1 cellular context compared by ENCODE assay signal in the genomic region with DNA sequence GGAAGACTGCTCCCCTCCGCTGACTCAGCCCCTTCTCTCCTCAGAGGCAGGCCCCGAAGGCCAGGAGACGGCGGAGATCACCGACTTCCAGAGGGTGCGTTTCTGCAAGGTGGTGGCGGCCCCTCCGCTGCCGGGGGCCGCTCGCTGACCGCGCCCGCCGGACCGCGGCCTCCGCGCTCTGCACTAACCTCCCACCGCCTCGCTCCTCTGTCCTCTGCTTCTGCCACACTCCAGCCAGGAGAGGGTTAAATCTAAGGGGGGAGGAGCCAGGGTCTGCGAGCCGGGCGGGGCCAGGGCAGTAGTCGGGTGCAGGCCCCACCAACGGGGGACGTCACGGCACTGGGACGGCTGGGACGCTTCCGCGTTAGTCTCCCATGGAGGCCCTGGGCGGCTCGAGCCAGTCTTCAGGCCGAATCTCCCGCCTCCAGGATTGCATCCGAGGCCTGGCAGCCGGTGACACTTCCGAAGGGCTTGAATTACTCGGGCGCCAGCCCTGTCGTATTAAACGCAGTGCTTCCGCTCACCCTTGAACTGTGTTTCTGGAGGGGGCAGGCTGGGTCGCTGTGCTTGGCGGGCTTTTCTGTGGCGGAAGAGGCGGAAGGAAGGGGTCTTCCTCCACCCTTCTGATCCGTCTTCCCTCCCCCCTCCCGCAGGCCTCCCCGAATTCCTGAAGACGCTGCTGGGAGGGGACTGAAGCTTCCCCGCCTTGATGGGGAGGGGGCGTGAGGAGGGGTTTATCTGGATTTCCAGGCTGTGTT.
A peak's percentile ranks its signal among the peaks of the same experiment; 100 is the strongest.
TF ChIP-seq lines count a peak whose summit lies in the region.

No MANE protein-coding gene starts in this region.

TF ChIP-seq in K562, 482 proteins besides CTCF, POLR2A, EP300 and RAD21 (continued from another document and continues in another):
- TF ChIP-seq, protein P1, sequence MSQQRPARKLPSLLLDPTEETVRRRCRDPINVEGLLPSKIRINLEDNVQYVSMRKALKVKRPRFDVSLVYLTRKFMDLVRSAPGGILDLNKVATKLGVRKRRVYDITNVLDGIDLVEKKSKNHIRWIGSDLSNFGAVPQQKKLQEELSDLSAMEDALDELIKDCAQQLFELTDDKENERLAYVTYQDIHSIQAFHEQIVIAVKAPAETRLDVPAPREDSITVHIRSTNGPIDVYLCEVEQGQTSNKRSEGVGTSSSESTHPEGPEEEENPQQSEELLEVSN (IDR thresholded peaks at IDR 0.05; ENCODE audit: borderline replicate concordance in 1 of 2, extremely low read depth in 1 of 2, insufficient read depth in 1 of 2, insufficient read length in 1 of 2, low read depth in 1 of 2, low read length in 1 of 2, poor library complexity in 1 of 2, severe bottlenecking in 1 of 2) = peak; percentile 61 to 93
- TF ChIP-seq MED1 (CRISPR knock-in tag; IDR thresholded peaks at IDR 0.05; ENCODE audit: borderline replicate concordance) = no peak
- no peak for TF ChIP-seq GATA2 (CRISPR knock-in tag; IDR thresholded peaks at IDR 0.05)
- peak; percentile 43; the same call in 1 of the 2 replicates for TF ChIP-seq SOX6 (IDR thresholded peaks at IDR 0.05)
- TF ChIP-seq, protein P2, sequence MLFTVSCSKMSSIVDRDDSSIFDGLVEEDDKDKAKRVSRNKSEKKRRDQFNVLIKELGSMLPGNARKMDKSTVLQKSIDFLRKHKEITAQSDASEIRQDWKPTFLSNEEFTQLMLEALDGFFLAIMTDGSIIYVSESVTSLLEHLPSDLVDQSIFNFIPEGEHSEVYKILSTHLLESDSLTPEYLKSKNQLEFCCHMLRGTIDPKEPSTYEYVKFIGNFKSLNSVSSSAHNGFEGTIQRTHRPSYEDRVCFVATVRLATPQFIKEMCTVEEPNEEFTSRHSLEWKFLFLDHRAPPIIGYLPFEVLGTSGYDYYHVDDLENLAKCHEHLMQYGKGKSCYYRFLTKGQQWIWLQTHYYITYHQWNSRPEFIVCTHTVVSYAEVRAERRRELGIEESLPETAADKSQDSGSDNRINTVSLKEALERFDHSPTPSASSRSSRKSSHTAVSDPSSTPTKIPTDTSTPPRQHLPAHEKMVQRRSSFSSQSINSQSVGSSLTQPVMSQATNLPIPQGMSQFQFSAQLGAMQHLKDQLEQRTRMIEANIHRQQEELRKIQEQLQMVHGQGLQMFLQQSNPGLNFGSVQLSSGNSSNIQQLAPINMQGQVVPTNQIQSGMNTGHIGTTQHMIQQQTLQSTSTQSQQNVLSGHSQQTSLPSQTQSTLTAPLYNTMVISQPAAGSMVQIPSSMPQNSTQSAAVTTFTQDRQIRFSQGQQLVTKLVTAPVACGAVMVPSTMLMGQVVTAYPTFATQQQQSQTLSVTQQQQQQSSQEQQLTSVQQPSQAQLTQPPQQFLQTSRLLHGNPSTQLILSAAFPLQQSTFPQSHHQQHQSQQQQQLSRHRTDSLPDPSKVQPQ (CRISPR knock-in tag; IDR thresholded peaks at IDR 0.05; ENCODE audit: borderline replicate concordance) = no peak
- TF ChIP-seq DNMT1 (IDR thresholded peaks at IDR 0.05) = no peak
- 0 out of 2 replicates have a peak, but pooled peaks have one; percentile 16 for TF ChIP-seq PTBP1 (IDR thresholded peaks at IDR 0.05; ENCODE audit: low read depth, low read length)
- TF ChIP-seq, protein P3, sequence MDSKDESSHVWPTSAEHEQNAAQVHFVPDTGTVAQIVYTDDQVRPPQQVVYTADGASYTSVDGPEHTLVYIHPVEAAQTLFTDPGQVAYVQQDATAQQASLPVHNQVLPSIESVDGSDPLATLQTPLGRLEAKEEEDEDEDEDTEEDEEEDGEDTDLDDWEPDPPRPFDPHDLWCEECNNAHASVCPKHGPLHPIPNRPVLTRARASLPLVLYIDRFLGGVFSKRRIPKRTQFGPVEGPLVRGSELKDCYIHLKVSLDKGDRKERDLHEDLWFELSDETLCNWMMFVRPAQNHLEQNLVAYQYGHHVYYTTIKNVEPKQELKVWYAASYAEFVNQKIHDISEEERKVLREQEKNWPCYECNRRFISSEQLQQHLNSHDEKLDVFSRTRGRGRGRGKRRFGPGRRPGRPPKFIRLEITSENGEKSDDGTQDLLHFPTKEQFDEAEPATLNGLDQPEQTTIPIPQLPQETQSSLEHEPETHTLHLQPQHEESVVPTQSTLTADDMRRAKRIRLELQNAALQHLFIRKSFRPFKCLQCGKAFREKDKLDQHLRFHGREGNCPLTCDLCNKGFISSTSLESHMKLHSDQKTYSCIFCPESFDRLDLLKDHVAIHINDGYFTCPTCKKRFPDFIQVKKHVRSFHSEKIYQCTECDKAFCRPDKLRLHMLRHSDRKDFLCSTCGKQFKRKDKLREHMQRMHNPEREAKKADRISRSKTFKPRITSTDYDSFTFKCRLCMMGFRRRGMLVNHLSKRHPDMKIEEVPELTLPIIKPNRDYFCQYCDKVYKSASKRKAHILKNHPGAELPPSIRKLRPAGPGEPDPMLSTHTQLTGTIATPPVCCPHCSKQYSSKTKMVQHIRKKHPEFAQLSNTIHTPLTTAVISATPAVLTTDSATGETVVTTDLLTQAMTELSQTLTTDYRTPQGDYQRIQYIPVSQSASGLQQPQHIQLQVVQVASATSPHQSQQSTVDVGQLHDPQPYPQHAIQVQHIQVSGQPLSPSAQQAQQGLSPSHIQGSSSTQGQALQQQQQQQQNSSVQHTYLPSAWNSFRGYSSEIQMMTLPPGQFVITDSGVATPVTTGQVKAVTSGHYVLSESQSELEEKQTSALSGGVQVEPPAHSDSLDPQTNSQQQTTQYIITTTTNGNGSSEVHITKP (IDR thresholded peaks at IDR 0.05; ENCODE audit: partially characterized antibody) = peak; percentile 19
- TF ChIP-seq, protein P4, sequence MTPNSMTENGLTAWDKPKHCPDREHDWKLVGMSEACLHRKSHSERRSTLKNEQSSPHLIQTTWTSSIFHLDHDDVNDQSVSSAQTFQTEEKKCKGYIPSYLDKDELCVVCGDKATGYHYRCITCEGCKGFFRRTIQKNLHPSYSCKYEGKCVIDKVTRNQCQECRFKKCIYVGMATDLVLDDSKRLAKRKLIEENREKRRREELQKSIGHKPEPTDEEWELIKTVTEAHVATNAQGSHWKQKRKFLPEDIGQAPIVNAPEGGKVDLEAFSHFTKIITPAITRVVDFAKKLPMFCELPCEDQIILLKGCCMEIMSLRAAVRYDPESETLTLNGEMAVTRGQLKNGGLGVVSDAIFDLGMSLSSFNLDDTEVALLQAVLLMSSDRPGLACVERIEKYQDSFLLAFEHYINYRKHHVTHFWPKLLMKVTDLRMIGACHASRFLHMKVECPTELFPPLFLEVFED (CRISPR knock-in tag; conservative IDR thresholded peaks at IDR 0.05) = peak; percentile 23; the same call in 1 of the 2 replicates
- TF ChIP-seq RNF2 (IDR thresholded peaks at IDR 0.05) = peak; percentile 53; the same call in 1 of the 2 replicates
- peak; percentile 89; the same call in 1 of the 2 replicates for TF ChIP-seq ZNF444 (CRISPR knock-in tag; IDR thresholded peaks at IDR 0.05)
- no peak for TF ChIP-seq HCFC1 (IDR thresholded peaks at IDR 0.05; ENCODE audit: low read depth, low read length)
- TF ChIP-seq NFXL1 (CRISPR knock-in tag; IDR thresholded peaks at IDR 0.05) = 0 out of 2 replicates have a peak, but pooled peaks have one; percentile 33
- TF ChIP-seq ZNF124 (CRISPR knock-in tag; IDR thresholded peaks at IDR 0.05) = no peak
- peak; percentile 26; the same call in 1 of the 2 replicates for TF ChIP-seq CBFA2T3 (IDR thresholded peaks at IDR 0.05)
- no peak for TF ChIP-seq HMG20A (CRISPR knock-in tag; conservative IDR thresholded peaks at IDR 0.05)
- no peak for TF ChIP-seq TGIF2 (CRISPR knock-in tag; IDR thresholded peaks at IDR 0.05)
- no peak for TF ChIP-seq ZC3H11A (IDR thresholded peaks at IDR 0.05; ENCODE audit: low read depth, low read length)
- TF ChIP-seq GATAD2A (IDR thresholded peaks at IDR 0.05) = 0 out of 2 replicates have a peak, but pooled peaks have one; percentile 59
- peak; percentile 96 for TF ChIP-seq RBFOX2 (IDR thresholded peaks at IDR 0.05; ENCODE audit: low read depth, low read length)
- TF ChIP-seq CBFA2T2 (conservative IDR thresholded peaks at IDR 0.05) = no peak
- TF ChIP-seq, protein P5, sequence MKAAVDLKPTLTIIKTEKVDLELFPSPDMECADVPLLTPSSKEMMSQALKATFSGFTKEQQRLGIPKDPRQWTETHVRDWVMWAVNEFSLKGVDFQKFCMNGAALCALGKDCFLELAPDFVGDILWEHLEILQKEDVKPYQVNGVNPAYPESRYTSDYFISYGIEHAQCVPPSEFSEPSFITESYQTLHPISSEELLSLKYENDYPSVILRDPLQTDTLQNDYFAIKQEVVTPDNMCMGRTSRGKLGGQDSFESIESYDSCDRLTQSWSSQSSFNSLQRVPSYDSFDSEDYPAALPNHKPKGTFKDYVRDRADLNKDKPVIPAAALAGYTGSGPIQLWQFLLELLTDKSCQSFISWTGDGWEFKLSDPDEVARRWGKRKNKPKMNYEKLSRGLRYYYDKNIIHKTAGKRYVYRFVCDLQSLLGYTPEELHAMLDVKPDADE (conservative IDR thresholded peaks at IDR 0.05; ENCODE audit: control insufficient read depth, low read depth, low read length) = no peak; the same call in 1 of the 2 replicates
- peak; percentile 57 for TF ChIP-seq MAFK (IDR thresholded peaks at IDR 0.05; ENCODE audit: low read length)
- TF ChIP-seq, protein P6, sequence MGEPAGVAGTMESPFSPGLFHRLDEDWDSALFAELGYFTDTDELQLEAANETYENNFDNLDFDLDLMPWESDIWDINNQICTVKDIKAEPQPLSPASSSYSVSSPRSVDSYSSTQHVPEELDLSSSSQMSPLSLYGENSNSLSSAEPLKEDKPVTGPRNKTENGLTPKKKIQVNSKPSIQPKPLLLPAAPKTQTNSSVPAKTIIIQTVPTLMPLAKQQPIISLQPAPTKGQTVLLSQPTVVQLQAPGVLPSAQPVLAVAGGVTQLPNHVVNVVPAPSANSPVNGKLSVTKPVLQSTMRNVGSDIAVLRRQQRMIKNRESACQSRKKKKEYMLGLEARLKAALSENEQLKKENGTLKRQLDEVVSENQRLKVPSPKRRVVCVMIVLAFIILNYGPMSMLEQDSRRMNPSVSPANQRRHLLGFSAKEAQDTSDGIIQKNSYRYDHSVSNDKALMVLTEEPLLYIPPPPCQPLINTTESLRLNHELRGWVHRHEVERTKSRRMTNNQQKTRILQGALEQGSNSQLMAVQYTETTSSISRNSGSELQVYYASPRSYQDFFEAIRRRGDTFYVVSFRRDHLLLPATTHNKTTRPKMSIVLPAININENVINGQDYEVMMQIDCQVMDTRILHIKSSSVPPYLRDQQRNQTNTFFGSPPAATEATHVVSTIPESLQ (CRISPR knock-in tag; IDR thresholded peaks at IDR 0.05) = no peak
- TF ChIP-seq ZNF121 (CRISPR knock-in tag; conservative IDR thresholded peaks at IDR 0.05) = no peak
- TF ChIP-seq SMAD3 (CRISPR knock-in tag; conservative IDR thresholded peaks at IDR 0.05) = 0 out of 2 replicates have a peak, but pooled peaks have one; percentile 27
- TF ChIP-seq, protein P7, sequence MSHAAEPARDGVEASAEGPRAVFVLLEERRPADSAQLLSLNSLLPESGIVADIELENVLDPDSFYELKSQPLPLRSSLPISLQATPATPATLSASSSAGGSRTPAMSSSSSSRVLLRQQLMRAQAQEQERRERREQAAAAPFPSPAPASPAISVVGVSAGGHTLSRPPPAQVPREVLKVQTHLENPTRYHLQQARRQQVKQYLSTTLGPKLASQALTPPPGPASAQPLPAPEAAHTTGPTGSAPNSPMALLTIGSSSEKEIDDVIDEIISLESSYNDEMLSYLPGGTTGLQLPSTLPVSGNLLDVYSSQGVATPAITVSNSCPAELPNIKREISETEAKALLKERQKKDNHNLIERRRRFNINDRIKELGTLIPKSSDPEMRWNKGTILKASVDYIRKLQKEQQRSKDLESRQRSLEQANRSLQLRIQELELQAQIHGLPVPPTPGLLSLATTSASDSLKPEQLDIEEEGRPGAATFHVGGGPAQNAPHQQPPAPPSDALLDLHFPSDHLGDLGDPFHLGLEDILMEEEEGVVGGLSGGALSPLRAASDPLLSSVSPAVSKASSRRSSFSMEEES (CRISPR knock-in tag; IDR thresholded peaks at IDR 0.05) = no peak
- TF ChIP-seq SNIP1 (IDR thresholded peaks at IDR 0.05; ENCODE audit: low read depth) = no peak
- TF ChIP-seq PHB (CRISPR knock-in tag; IDR thresholded peaks at IDR 0.05) = peak; percentile 75; the same call in 1 of the 2 replicates
- no peak for TF ChIP-seq ZNF668 (CRISPR knock-in tag; IDR thresholded peaks at IDR 0.05)
- peak; percentile 83 for TF ChIP-seq SP1 (CRISPR knock-in tag; IDR thresholded peaks at IDR 0.05)
- TF ChIP-seq, protein P8, sequence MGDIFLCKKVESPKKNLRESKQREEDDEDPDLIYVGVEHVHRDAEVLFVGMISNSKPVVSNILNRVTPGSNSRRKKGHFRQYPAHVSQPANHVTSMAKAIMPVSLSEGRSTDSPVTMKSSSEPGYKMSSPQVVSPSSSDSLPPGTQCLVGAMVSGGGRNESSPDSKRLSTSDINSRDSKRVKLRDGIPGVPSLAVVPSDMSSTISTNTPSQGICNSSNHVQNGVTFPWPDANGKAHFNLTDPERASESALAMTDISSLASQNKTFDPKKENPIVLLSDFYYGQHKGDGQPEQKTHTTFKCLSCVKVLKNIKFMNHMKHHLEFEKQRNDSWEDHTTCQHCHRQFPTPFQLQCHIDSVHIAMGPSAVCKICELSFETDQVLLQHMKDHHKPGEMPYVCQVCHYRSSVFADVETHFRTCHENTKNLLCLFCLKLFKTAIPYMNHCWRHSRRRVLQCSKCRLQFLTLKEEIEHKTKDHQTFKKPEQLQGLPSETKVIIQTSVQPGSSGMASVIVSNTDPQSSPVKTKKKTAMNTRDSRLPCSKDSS (IDR thresholded peaks at IDR 0.05; ENCODE audit: low read depth, partially characterized antibody) = no peak
- TF ChIP-seq ZNF561 (CRISPR knock-in tag; conservative IDR thresholded peaks at IDR 0.05) = no peak
- TF ChIP-seq NFRKB (IDR thresholded peaks at IDR 0.05; ENCODE audit: low read depth) = peak; percentile 90; the same call in 1 of the 2 replicates
- no peak for TF ChIP-seq ZFP1 (CRISPR knock-in tag; IDR thresholded peaks at IDR 0.05)
- no peak for TF ChIP-seq ARHGAP35 (IDR thresholded peaks at IDR 0.05; ENCODE audit: partially characterized antibody)
- TF ChIP-seq TOE1 (IDR thresholded peaks at IDR 0.05; ENCODE audit: borderline replicate concordance) = peak; percentile 83
- no peak for TF ChIP-seq TOE1 (CRISPR knock-in tag; IDR thresholded peaks at IDR 0.05; ENCODE audit: borderline replicate concordance, low read depth)
- TF ChIP-seq CBX5 (IDR thresholded peaks at IDR 0.05; ENCODE audit: borderline replicate concordance, low read depth) = 0 out of 2 replicates have a peak, but pooled peaks have one; percentile 6
- TF ChIP-seq ESRRB (CRISPR knock-in tag; IDR thresholded peaks at IDR 0.05; ENCODE audit: borderline replicate concordance) = no peak
- TF ChIP-seq RCOR1 (IDR thresholded peaks at IDR 0.05; ENCODE audit: borderline replicate concordance in 1 of 2, low read depth in 2 of 2, low read length in 2 of 2) = peak; percentile 12 to 66; a peak in 1 of 4 replicates
